ENCODE assay signal across 8 cellular contexts in genomic region chr9:33676746-33677505, GRCh38.
DNase-seq lines count a peak whose midpoint lies in the region; ATAC-seq and TF ChIP-seq lines count a peak whose summit lies in the region.

No MANE protein-coding gene starts in this region.

- H3K9me3 ChIP-seq in sigmoid colon: no peaks in the 10 kb centered on the region

- H3K27me3 ChIP-seq in BJ (ENCODE audit: control insufficient read depth, insufficient read depth, low read length) (peaks cover 8% of the 10 kb centered on the region), sigmoid colon (no peaks in the 10 kb centered on the region)

- TF ChIP-seq CTCF in BJ (IDR thresholded peaks at IDR 0.05; ENCODE audit: insufficient read depth, low read depth, low read length) (no peak), sigmoid colon (IDR thresholded peaks at IDR 0.05) (no peak)

- H3K27ac ChIP-seq in sigmoid colon: peak overlapping the region; percentile 87 to 92 (median 90)

- no peak for DNase-seq in BJ (ENCODE audit: low read depth)
- DNase-seq in SK-N-DZ (ENCODE audit: low spot score): peak; percentile 82
- peak; percentile 63 for DNase-seq in astrocyte of the hippocampus (ENCODE audit: low read depth, low spot score)
- DNase-seq in sigmoid colon: peak; percentile 64
- no peak for DNase-seq in NCI-H1048 (lab: John Stamatoyannopoulos, UW)
- no peak for DNase-seq in AML-193 (lab: John Stamatoyannopoulos, UW)

- TF ChIP-seq POLR2A in sigmoid colon (IDR thresholded peaks at IDR 0.05): no peak

- H3K4me3 ChIP-seq in BJ (ENCODE audit: low read depth, low read length): peak overlapping the region; percentile 42
- H3K4me3 ChIP-seq in iPS-11a (ENCODE audit: low read depth, low read length): peak overlapping the region; percentile 51
- peak overlapping the region; percentile 57 to 70 (median 64) for H3K4me3 ChIP-seq in sigmoid colon

- WGBS in sigmoid colon, 2 donors: 1% methylated on average over 77 to 78 of the region's 78 CpGs

- CTCF ChIA-PET in BJ (lab: Yijun Ruan, JAX): interaction anchor here (0.7 to 1.2 kb wide), 2 partner anchors 41 to 52 kb away, joined by 3 read pairs; no protein-coding TSS in a partner anchor

- POLR2A ChIA-PET in BJ (lab: Charles Lee): no interaction called here

- H3K4me1 ChIP-seq in sigmoid colon: peaks cover 0 to 21% (median 11%) of the 10 kb centered on the region in 4 donors

- H3K36me3 ChIP-seq in BJ (ENCODE audit: control insufficient read depth, insufficient read depth, low read length) (no peaks in the 10 kb centered on the region), sigmoid colon (no peaks in the 10 kb centered on the region)

- intact Hi-C loops in sigmoid colon (cut with DNase I): loop anchor here (5.0 kb wide), 1 partner anchor 45 kb away; no protein-coding TSS in a partner anchor

- peak; percentile 45 for ATAC-seq in HG02571 (IDR thresholded peaks at IDR 0.05; ENCODE audit: unreplicated experiment)

- no peak for TF ChIP-seq EP300 in sigmoid colon (IDR thresholded peaks at IDR 0.05)

Comparison
In these comparisons a context has a peak if more than half of its experiments do, and no peak if none do; other contexts are left out.
1. DNase-seq: peak in SK-N-DZ (single experiment), astrocyte of the hippocampus (single experiment) and sigmoid colon (single experiment); none in BJ (single experiment), NCI-H1048 (single experiment) and AML-193 (0 of 2).
2. Peak in every context shown above with its lines, with median percentiles within 50 percentile points of each other: H3K4me3 ChIP-seq.